8 cellular contexts compared by ENCODE assay signal in the genomic region with DNA sequence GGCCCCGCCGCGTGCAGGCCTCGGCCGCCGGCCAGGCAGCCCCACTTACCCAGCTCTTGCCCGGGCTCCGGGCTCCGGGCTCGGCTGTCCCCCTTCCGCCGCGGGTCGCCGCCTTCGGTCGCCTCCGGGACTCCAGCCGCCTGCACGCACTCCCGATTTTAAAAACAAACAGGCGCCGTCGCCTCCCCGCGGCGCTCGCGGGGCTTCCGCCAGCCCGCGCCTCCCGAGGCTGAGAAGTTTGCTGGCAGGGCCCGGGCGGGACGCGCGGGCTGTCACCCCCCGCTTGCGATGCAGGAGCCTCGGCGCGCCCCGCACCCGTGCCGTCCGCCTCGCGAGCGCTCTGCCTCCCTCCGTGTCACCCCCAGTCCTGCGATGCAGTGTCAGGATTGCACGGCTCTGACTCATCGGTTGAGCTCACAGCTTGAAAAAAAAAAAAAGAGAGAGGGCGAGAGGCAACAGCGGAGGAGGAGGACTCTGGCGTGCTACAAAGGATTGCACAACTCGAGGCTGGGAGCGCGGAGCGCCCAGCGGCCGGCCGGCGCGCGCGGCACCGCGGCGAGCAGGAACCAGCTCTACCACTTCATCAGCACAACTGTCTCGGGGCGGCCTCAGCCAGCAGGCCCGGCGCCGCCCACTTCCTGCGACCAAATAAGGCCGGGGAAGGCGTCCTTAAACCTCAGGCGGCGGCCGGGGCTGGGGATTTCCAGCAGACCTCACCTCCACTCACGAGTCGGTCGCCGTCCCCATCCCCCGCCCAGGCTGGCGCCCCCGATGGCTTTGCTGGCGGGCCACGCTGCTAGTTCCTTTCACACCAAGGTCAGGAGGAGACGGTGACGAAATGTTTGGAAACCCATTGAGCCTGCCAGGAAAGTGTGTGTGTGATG. TPM values are rescaled to one million over a fixed set of nuclear protein-coding genes. Genes with fewer than 3 reads are reported as not detected.
DNase-seq lines count a peak whose midpoint lies in the region; ATAC-seq and TF ChIP-seq lines count a peak whose summit lies in the region.

No MANE protein-coding gene starts in this region.

- peak overlapping the region; percentile 99 for H3K27ac Mint-ChIP-seq in T-helper 1 cell treated with Interleukin-12 subunit alpha and Interleukin-12 subunit beta and Interleukin-4 antibody, amounts not matched to agents 30 μg/mL and 1 μg/mL, for 36 hours

- H3K4me3 ChIP-seq in psoas muscle: peak overlapping the region; percentile 78
- peak overlapping the region; percentile 84 for H3K4me3 ChIP-seq in urinary bladder (ENCODE audit: low read depth, low read length)

- WGBS in psoas muscle, 3 donors: 0 to 1% (median 1%) methylated on average over 67 to 93 of the region's 93 CpGs
- under 1% methylated on average over 93 of the region's 93 CpGs for WGBS in urinary bladder

- peaks cover 73% of the 10 kb centered on the region for H3K4me1 Mint-ChIP-seq in T-helper 1 cell treated with Interleukin-12 subunit alpha and Interleukin-12 subunit beta and Interleukin-4 antibody, amounts not matched to agents 30 μg/mL and 1 μg/mL, for 36 hours (ENCODE audit: low read depth)

- TF ChIP-seq CTCF in psoas muscle (IDR thresholded peaks at IDR 0.05): no peak

- H3K9me3 ChIP-seq in psoas muscle: no peaks in the 10 kb centered on the region

- DNase-seq in NCI-H1694 treated with DMSO at 0.1 percent for 48 hours (lab: John Stamatoyannopoulos, UW) (peak; percentile 97), amygdala (lab: John Stamatoyannopoulos, UW) (peak in 55 of 56 donors; percentile 39 to 93 (median 83)), left ventricle myocardium superior (peak; percentile 97), psoas muscle (peak; percentile 97 to 98)

- no peaks in the 10 kb centered on the region for H3K27me3 Mint-ChIP-seq in T-helper 1 cell treated with Interleukin-12 subunit alpha and Interleukin-12 subunit beta and Interleukin-4 antibody, amounts not matched to agents 30 μg/mL and 1 μg/mL, for 36 hours (ENCODE audit: low read depth)

- H3K27ac ChIP-seq in psoas muscle (peak overlapping the region; percentile 96), urinary bladder (ENCODE audit: low read depth) (peak overlapping the region; percentile 97)

- peak; percentile 63 for ATAC-seq in GM18502 (IDR thresholded peaks at IDR 0.05; ENCODE audit: poor library complexity, unreplicated experiment)
- ATAC-seq in HG02938 (IDR thresholded peaks at IDR 0.05; ENCODE audit: unreplicated experiment): peak; percentile 57
- peak; percentile 82 for ATAC-seq in left ventricle myocardium superior
- ATAC-seq in psoas muscle: peak; percentile 77 to 82 (median 80)

- no peaks in the 10 kb centered on the region for H3K9me3 Mint-ChIP-seq in T-helper 1 cell treated with Interleukin-12 subunit alpha and Interleukin-12 subunit beta and Interleukin-4 antibody, amounts not matched to agents 30 μg/mL and 1 μg/mL, for 36 hours

- peaks cover 4% of the 10 kb centered on the region for H3K36me3 Mint-ChIP-seq in T-helper 1 cell treated with Interleukin-12 subunit alpha and Interleukin-12 subunit beta and Interleukin-4 antibody, amounts not matched to agents 30 μg/mL and 1 μg/mL, for 36 hours (ENCODE audit: low read depth)

- peaks cover 86% of the 10 kb centered on the region for H3K4me1 ChIP-seq in psoas muscle
- peaks cover 6% of the 10 kb centered on the region for H3K4me1 ChIP-seq in urinary bladder (ENCODE audit: insufficient read depth)

- H3K36me3 ChIP-seq in psoas muscle (ENCODE audit: insufficient read depth in 1 of 2, low read depth in 1 of 2) (no peaks in the 10 kb centered on the region), urinary bladder (ENCODE audit: insufficient read depth) (no peaks in the 10 kb centered on the region)

- intact Hi-C loops in left ventricle myocardium superior (cut with micrococcal nuclease): no loop called here
- intact Hi-C loops in psoas muscle (cut with DNase I): loop anchor here in 1 of 2 donors (2.0 kb wide), 2 partner anchors 27 to 35 kb away; no protein-coding TSS in a partner anchor

- peak overlapping the region; percentile 86 for H3K4me3 Mint-ChIP-seq in T-helper 1 cell treated with Interleukin-12 subunit alpha and Interleukin-12 subunit beta and Interleukin-4 antibody, amounts not matched to agents 30 μg/mL and 1 μg/mL, for 36 hours

- H3K27me3 ChIP-seq in psoas muscle (ENCODE audit: insufficient read depth in 3 of 3, low read length in 2 of 3): no peaks in the 10 kb centered on the region

RNA-seq across cellular contexts. Expression of a gene that starts 45.8 kb away (rescaled TPM):
- total RNA-seq in left ventricle myocardium superior: 13.9 TPM
- total RNA-seq in psoas muscle: 10 to 100 TPM in 3 of 4 donors, 1 to 10 TPM in 1; 9.3 to 27.0 (median 17.0) TPM
- polyA plus RNA-seq in psoas muscle: 10 to 100 TPM; 11.0 to 28.8 (median 19.6) TPM
- 38.3 TPM for total RNA-seq in urinary bladder
- polyA plus RNA-seq in urinary bladder: 85.8 TPM

Comparison
In these comparisons a context has a peak if more than half of its experiments do, and no peak if none do; other contexts are left out.
1. Peak in every context shown above with its lines: DNase-seq, ATAC-seq, H3K4me3 ChIP-seq and H3K27ac ChIP-seq.